In genomic region chr14:105411017-105411941, GRCh38 we compare ENCODE assay signal across 8 cellular contexts. TPM values are rescaled to one million over a fixed set of nuclear protein-coding genes. Genes with fewer than 3 reads are reported as not detected.
DNase-seq lines count a peak whose midpoint lies in the region; ATAC-seq, FAIRE-seq and TF ChIP-seq lines count a peak whose summit lies in the region.

No MANE protein-coding gene starts in this region.

- no peaks in the 10 kb centered on the region for H3K79me2 ChIP-seq in hepatocyte

- H3K9me2 ChIP-seq in hepatocyte (replicated peaks; ENCODE audit: insufficient read depth) = no peaks in the 10 kb centered on the region

- H3K9me3 ChIP-seq in adipocyte (ENCODE audit: control insufficient read depth, low read length) = no peaks in the 10 kb centered on the region
- H3K9me3 ChIP-seq in hepatocyte (ENCODE audit: low read depth) = no peaks in the 10 kb centered on the region
- no peaks in the 10 kb centered on the region for H3K9me3 ChIP-seq in small intestine (ENCODE audit: control insufficient read depth, low read depth)

- peak overlapping the region; percentile 93 for H3K4me2 ChIP-seq in hepatocyte

- H3K27ac ChIP-seq in hepatocyte (no peak overlapping the region), small intestine (ENCODE audit: low read depth in 1 of 2, low read length in 1 of 2) (no peak overlapping the region)

- FAIRE-seq in small intestine (lab: Jason Lieb, UNC) = no peak

- H4K20me1 ChIP-seq in hepatocyte (ENCODE audit: insufficient read depth, poor library complexity, severe bottlenecking) = no peaks in the 10 kb centered on the region

- H3K9ac ChIP-seq in adipocyte (ENCODE audit: low read length) = peak overlapping the region; percentile 51

- DNase-seq in Daoy (ENCODE audit: low read depth) (peak; percentile 74), M059J (ENCODE audit: low read depth) (peak; percentile 55), adipocyte (ENCODE audit: low read depth) (peak; percentile 80), hepatocyte (ENCODE audit: low spot score) (peak; percentile 77), small intestine (peak; percentile 59)
- no peak for DNase-seq in activated CD4-positive, alpha-beta T cell treated with anti-CD3 and anti-CD28 coated beads for 48 hours

- H3K4me3 ChIP-seq in adipocyte (ENCODE audit: low read length) = peak overlapping the region; percentile 72
- peak overlapping the region; percentile 10 for H3K4me3 ChIP-seq in hepatocyte
- H3K4me3 ChIP-seq in small intestine (ENCODE audit: low read depth in 1 of 2, low read length in 2 of 2) = peak overlapping the region in 1 of 2 donors; percentile 24

- ATAC-seq in GM21423 (IDR thresholded peaks at IDR 0.05; ENCODE audit: unreplicated experiment) = no peak
- no peak for ATAC-seq in GM18858 (IDR thresholded peaks at IDR 0.05; ENCODE audit: unreplicated experiment)

- H3K27me3 ChIP-seq in adipocyte (replicated peaks; ENCODE audit: control insufficient read depth, insufficient read depth, low read length) = no peaks in the 10 kb centered on the region
- H3K27me3 ChIP-seq in hepatocyte = peaks cover 20% of the 10 kb centered on the region
- H3K27me3 ChIP-seq in small intestine (ENCODE audit: control insufficient read depth in 2 of 2, insufficient read depth in 2 of 2, low read length in 2 of 2) = no peaks in the 10 kb centered on the region

- H3K4me1 ChIP-seq in adipocyte (ENCODE audit: control insufficient read depth, insufficient read depth, low read length) (peaks cover 7% of the 10 kb centered on the region), hepatocyte (ENCODE audit: insufficient read depth) (peaks cover 10% of the 10 kb centered on the region), small intestine (ENCODE audit: control insufficient read depth in 2 of 2, insufficient read depth in 1 of 2, low read depth in 1 of 2, low read length in 1 of 2) (no peaks in the 10 kb centered on the region)

- WGBS in hepatocyte (ENCODE audit: low lambda C conversion rate, missing lambda C conversion rate) = 26% methylated on average over 43 of the region's 86 CpGs
- WGBS in small intestine, 3 donors = 8 to 13% (median 12%) methylated on average over 34 to 85 of the region's 86 CpGs

- H2AFZ ChIP-seq in hepatocyte = no peak overlapping the region

- no peak for TF ChIP-seq CTCF in hepatocyte (IDR thresholded peaks at IDR 0.05; ENCODE audit: poor library complexity)

- H3K36me3 ChIP-seq in adipocyte (ENCODE audit: control insufficient read depth, insufficient read depth, low read length, severe bottlenecking) (no peaks in the 10 kb centered on the region), hepatocyte (replicated peaks; ENCODE audit: insufficient read depth, low read depth) (no peaks in the 10 kb centered on the region), small intestine (ENCODE audit: control insufficient read depth in 2 of 2, insufficient read depth in 2 of 2, low read length in 2 of 2) (no peaks in the 10 kb centered on the region)

RNA-seq across cellular contexts. Expression of gene MTA1, which starts 8.3 kb away (rescaled TPM):
- 37.9 and 49.1 TPM in 2 replicates for total RNA-seq in Daoy (2014; rRNA removed; shearing (Covaris generic))
- total RNA-seq in M059J (2014; rRNA removed; shearing (Covaris generic)) = 8.9 and 20.3 TPM in 2 replicates
- 33.3 and 48.1 TPM in 2 replicates for total RNA-seq in hepatocyte
- polyA plus RNA-seq in hepatocyte (52.7 and 72.4 TPM in 2 replicates), small intestine (10 to 100 TPM; 28.4 to 54.9 (median 49.0) TPM)

RNA-seq across cellular contexts. Expression of gene TEX22, which starts 12.9 kb away (rescaled TPM):
- total RNA-seq in Daoy (2014; rRNA removed; shearing (Covaris generic)) = 0.29 and 1.3 TPM in 2 replicates
- total RNA-seq in M059J (2014; rRNA removed; shearing (Covaris generic)) = 0.07 TPM in 1 of 2 replicates, not detected in the other
- 0.52 TPM in 1 of 2 replicates, not detected in the other for total RNA-seq in hepatocyte
- polyA plus RNA-seq in hepatocyte (0.76 and 1.2 TPM in 2 replicates), small intestine (under 1 TPM in 1 of 3 donors, not detected in 2; 0.22 TPM)
